ENCODE assay signal across 28 cellular contexts in the genomic region with DNA sequence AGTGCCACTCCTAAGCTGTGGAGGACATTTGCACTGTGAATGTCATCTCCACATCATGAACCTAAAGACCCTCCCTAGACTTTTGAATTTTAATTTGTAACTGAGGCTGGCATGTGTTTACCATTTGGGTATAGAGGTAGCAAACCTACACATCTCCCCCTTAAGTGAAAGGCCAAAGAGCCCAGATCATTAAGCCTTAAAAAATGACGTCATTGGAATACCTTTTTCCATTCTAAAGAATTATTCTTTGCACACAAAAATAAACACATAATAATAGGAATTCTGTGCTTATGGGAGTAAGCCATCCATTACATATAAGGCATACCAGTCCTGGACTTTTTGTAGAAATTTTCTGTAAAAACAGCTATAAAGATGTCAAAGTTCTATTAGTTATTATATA. TPM values are rescaled to one million over a fixed set of nuclear protein-coding genes. Genes with fewer than 3 reads are reported as not detected.
"Had no signal": no experiment of that assay in that cellular context is flagged by ENCODE, and none has a peak within 500 bp of the region (broad histone marks: within the 10 kb centered on the region; RNA-seq: fewer than 3 reads in every experiment).

No MANE protein-coding gene starts in this region.

- H3K27ac ChIP-seq: colonic mucosa, epithelial cell of prostate, esophagus squamous epithelium, gastrocnemius medialis, heart right ventricle, left lung, lower lobe of right lung had no signal

- ATAC-seq: effector memory CD8-positive, alpha-beta T cell; esophagus mucosa; gastrocnemius medialis; heart right ventricle; left cardiac atrium; left lung; left ventricle myocardium superior; lower lobe of right lung; mucosa of descending colon had no signal

- DNase-seq: colonic mucosa; cortex of kidney; effector CD8-positive, alpha-beta T cell; effector memory CD8-positive, alpha-beta T cell; endodermal cell; erythroblast; esophagus squamous epithelium; foreskin fibroblast; foreskin melanocyte; gastrocnemius medialis; glutamatergic neuron; head of caudate nucleus; heart right ventricle; hippocampal formation; left cardiac atrium; left lung; left ventricle myocardium superior; lower lobe of right lung; mesenchymal stem cell; mucosa of descending colon had no signal

- H3K4me1 ChIP-seq: colonic mucosa, esophagus squamous epithelium, gastrocnemius medialis, heart right ventricle, left lung, lower lobe of right lung had no signal

- H3K9me3 ChIP-seq: colonic mucosa, esophagus squamous epithelium, gastrocnemius medialis, heart right ventricle, left lung, lower lobe of right lung, mucosa of descending colon had no signal

- H3K36me3 ChIP-seq: colonic mucosa, esophagus squamous epithelium, gastrocnemius medialis, heart right ventricle, left lung, lower lobe of right lung had no signal

- H3K27me3 ChIP-seq: colonic mucosa, esophagus squamous epithelium, gastrocnemius medialis, left lung had no signal

- FAIRE-seq: endometrium, islet of Langerhans, keratinocyte had no signal

- H3K4me3 ChIP-seq: colonic mucosa, esophagus squamous epithelium, gastrocnemius medialis, heart right ventricle, left lung, lower lobe of right lung, mucosa of descending colon had no signal

RNA-seq across cellular contexts. Expression of gene ZNF385B, which starts 38.9 kb away (rescaled TPM):
- total RNA-seq: dermis microvascular lymphatic vessel endothelial cell, glomerular endothelial cell, lung microvascular endothelial cell had no signal
